8 cellular contexts compared by ENCODE assay signal in genomic region chr14:77707355-77707723, GRCh38. TPM values are rescaled to one million over a fixed set of nuclear protein-coding genes. Genes with fewer than 3 reads are reported as not detected.
DNase-seq lines count a peak whose midpoint lies in the region; ATAC-seq and TF ChIP-seq lines count a peak whose summit lies in the region.

No MANE protein-coding gene starts in this region.

- H3K4me2 ChIP-seq in SK-N-SH: peak overlapping the region; percentile 95

- POLR2A ChIA-PET in SK-N-SH (lab: Yijun Ruan, JAX): interaction anchor here (1.4 kb wide), 1 partner anchor 93 kb away, joined by 3 read pairs; the partner anchor contains the start of gene ADCK1

- peaks cover 94% of the 10 kb centered on the region for H3K79me2 ChIP-seq in SK-N-SH (ENCODE audit: insufficient read depth)

- H3K9ac ChIP-seq in SK-N-SH: peak overlapping the region; percentile 78
- peak overlapping the region; percentile 89 for H3K9ac ChIP-seq in endodermal cell (ENCODE audit: extremely low read depth, low read length, poor library complexity, severe bottlenecking)

- peaks cover 20% of the 10 kb centered on the region for H3K4me1 Mint-ChIP-seq in endodermal cell
- H3K4me1 Mint-ChIP-seq in mesothelial cell of epicardium: peaks cover 27% of the 10 kb centered on the region

- no peaks in the 10 kb centered on the region for H3K9me2 ChIP-seq in SK-N-SH

- CTCF ChIA-PET in SK-N-SH (lab: Yijun Ruan, JAX): interaction anchor here (1.6 to 3.2 kb wide), 3 partner anchors 10 to 248 kb away, joined by 8 to 10 read pairs (median 9); no protein-coding TSS in a partner anchor

- H3K27ac ChIP-seq in SK-N-SH (ENCODE audit: low read depth in 2 of 2, low read length in 1 of 2) (peak overlapping the region; percentile 58 to 62), endodermal cell (ENCODE audit: low read depth, low read length) (peak overlapping the region; percentile 14), upper lobe of left lung (peak overlapping the region; percentile 52 to 77 (median 71))

- peak overlapping the region; percentile 96 for H3K27ac Mint-ChIP-seq in endodermal cell
- H3K27ac Mint-ChIP-seq in mesothelial cell of epicardium: peak overlapping the region; percentile 94

- TF ChIP-seq POLR2A in upper lobe of left lung (IDR thresholded peaks at IDR 0.05): no peak

- H3K36me3 Mint-ChIP-seq in endodermal cell (ENCODE audit: low read depth): peaks cover 28% of the 10 kb centered on the region
- H3K36me3 Mint-ChIP-seq in mesothelial cell of epicardium: peaks cover 3% of the 10 kb centered on the region

- H3K4me1 ChIP-seq in SK-N-SH (ENCODE audit: control insufficient read depth in 1 of 2, insufficient read depth in 2 of 2, low read depth in 1 of 2, low read length in 1 of 2) (peaks cover 17 to 19% of the 10 kb centered on the region in 2 experiments; a peak in 3 of 4 replicates), endodermal cell (ENCODE audit: control insufficient read depth, insufficient read depth, low read length) (peaks cover 5% of the 10 kb centered on the region), upper lobe of left lung (peaks cover 23 to 38% (median 31%) of the 10 kb centered on the region in 4 donors)

- H2AFZ ChIP-seq in SK-N-SH (ENCODE audit: low read depth): peak overlapping the region; percentile 97

- ATAC-seq in GM21423 (IDR thresholded peaks at IDR 0.05; ENCODE audit: unreplicated experiment): peak; percentile 22
- peak; percentile 55 to 59 for ATAC-seq in upper lobe of left lung (ENCODE audit: low FRiP score in 2 of 2)

- peak; percentile 41 for TF ChIP-seq RAD21 in SK-N-SH (IDR thresholded peaks at IDR 0.05; ENCODE audit: low read length)

- H3K4me3 ChIP-seq in SK-N-SH (ENCODE audit: low read depth in 2 of 2, low read length in 1 of 2): peak overlapping the region; percentile 86 to 96
- peak overlapping the region; percentile 99 for H3K4me3 ChIP-seq in endodermal cell (ENCODE audit: low read length)
- peak overlapping the region; percentile 75 to 92 (median 82) for H3K4me3 ChIP-seq in upper lobe of left lung

- TF ChIP-seq EP300 in SK-N-SH (IDR thresholded peaks at IDR 0.05; ENCODE audit: borderline replicate concordance in 1 of 2, low read depth in 1 of 2, low read length in 1 of 2) (no peak), upper lobe of left lung (IDR thresholded peaks at IDR 0.05) (no peak)

- no peaks in the 10 kb centered on the region for H3K27me3 Mint-ChIP-seq in endodermal cell (ENCODE audit: insufficient read depth)
- H3K27me3 Mint-ChIP-seq in mesothelial cell of epicardium (ENCODE audit: low read depth): no peaks in the 10 kb centered on the region

- peaks cover 13% of the 10 kb centered on the region; the same call in 1 of the 2 replicates for H4K20me1 ChIP-seq in SK-N-SH (ENCODE audit: insufficient read depth)

- no peaks in the 10 kb centered on the region for H3K9me3 ChIP-seq in SK-N-SH
- H3K9me3 ChIP-seq in endodermal cell (ENCODE audit: control insufficient read depth, low read length): no peaks in the 10 kb centered on the region
- H3K9me3 ChIP-seq in upper lobe of left lung: no peaks in the 10 kb centered on the region

- WGBS in SK-N-SH (ENCODE audit: low lambda C conversion rate): under 1% methylated on average over 14 of the region's 14 CpGs
- WGBS in endodermal cell (ENCODE audit: insufficient coverage in 1 of 2, insufficient read length in 1 of 2), 2 experiments: 0 to 3% methylated on average over 13 to 14 of the region's 14 CpGs
- 1% methylated on average over 14 of the region's 14 CpGs for WGBS in upper lobe of left lung, 2 donors

- H3K36me3 ChIP-seq in SK-N-SH (replicated peaks in 1 of 2; ENCODE audit: control insufficient read depth in 1 of 2, insufficient read depth in 2 of 2, low read length in 1 of 2) (peaks cover 28 to 30% of the 10 kb centered on the region in 2 experiments), endodermal cell (ENCODE audit: control insufficient read depth, insufficient read depth, low read length) (peaks cover 40% of the 10 kb centered on the region), upper lobe of left lung (peaks cover 7 to 52% (median 31%) of the 10 kb centered on the region in 4 donors)

- H3K27me3 ChIP-seq in SK-N-SH (ENCODE audit: insufficient read depth) (no peaks in the 10 kb centered on the region), endodermal cell (ENCODE audit: control insufficient read depth, insufficient read depth, low read length, poor library complexity, severe bottlenecking) (no peaks in the 10 kb centered on the region), upper lobe of left lung (no peaks in the 10 kb centered on the region)

- H3K9me3 Mint-ChIP-seq in endodermal cell (no peaks in the 10 kb centered on the region), mesothelial cell of epicardium (no peaks in the 10 kb centered on the region)

- H3F3A ChIP-seq in SK-N-SH (replicated peaks; ENCODE audit: insufficient read depth): peaks cover 8% of the 10 kb centered on the region

- DNase-seq in SIG-M5 treated with dmso at 0.1 percent for 504 hours (lab: John Stamatoyannopoulos, UW; ENCODE audit: unreplicated experiment): peak; percentile 37
- no peak for DNase-seq in SIG-M5 (lab: John Stamatoyannopoulos, UW)
- peak; percentile 35 for DNase-seq in HT-29 (ENCODE audit: low spot score)
- peak; percentile 49 for DNase-seq in SK-N-SH
- DNase-seq in endodermal cell: peak; percentile 63
- DNase-seq in mesothelial cell of epicardium (ENCODE audit: low spot score in 2 of 2, unreplicated experiment in 2 of 2): peak in 1 of 2 experiments; percentile 44
- peak in 1 of 2 donors; percentile 45 for DNase-seq in upper lobe of left lung

- H3K4me3 Mint-ChIP-seq in endodermal cell (peak overlapping the region; percentile 92), mesothelial cell of epicardium (peak overlapping the region; percentile 96)

- peak; percentile 57 for TF ChIP-seq CTCF in SK-N-SH (IDR thresholded peaks at IDR 0.05)
- peak; percentile 47 for TF ChIP-seq CTCF in endodermal cell (conservative IDR thresholded peaks at IDR 0.05)
- no peak for TF ChIP-seq CTCF in mesothelial cell of epicardium (IDR thresholded peaks at IDR 0.05; ENCODE audit: unreplicated experiment)
- peak in 2 of 6 experiments; percentile 15 for TF ChIP-seq CTCF in upper lobe of left lung (IDR thresholded peaks at IDR 0.05)

TF ChIP-seq in SK-N-SH, 30 proteins besides CTCF, POLR2A, EP300 and RAD21 (continues in another document):
- no peak for TF ChIP-seq CHD2 (IDR thresholded peaks at IDR 0.05; ENCODE audit: low read length, partially characterized antibody)
- no peak for TF ChIP-seq SMC3 (IDR thresholded peaks at IDR 0.05; ENCODE audit: low read depth, low read length)
- no peak for TF ChIP-seq USF2 (IDR thresholded peaks at IDR 0.05; ENCODE audit: borderline replicate concordance, low read depth, low read length)
- no peak for TF ChIP-seq USF1 (IDR thresholded peaks at IDR 0.05; ENCODE audit: borderline replicate concordance, low read depth)
- TF ChIP-seq IRF3 (IDR thresholded peaks at IDR 0.05; ENCODE audit: low read depth, low read length): no peak
- no peak for TF ChIP-seq POLR2AphosphoS5 (IDR thresholded peaks at IDR 0.05; ENCODE audit: low read depth, low read length)

RNA-seq across cellular contexts. Expression of gene ALKBH1, which starts 0.5 kb away (rescaled TPM):
- total RNA-seq in HT-29 (2014; rRNA removed; shearing (Covaris generic)): 4.2 and 4.6 TPM in 2 replicates
- polyA plus RNA-seq in SK-N-SH (2012; rRNA removed): 10.7 and 12.7 TPM in 2 replicates
- polyA plus RNA-seq in SK-N-SH (2012; cell fraction: cytosol; rRNA removed): 11.6 and 12.2 TPM in 2 replicates
- 7.4 and 12.0 TPM in 2 replicates for polyA plus RNA-seq in SK-N-SH (2012; cell fraction: nucleus; rRNA removed)
- total RNA-seq in endodermal cell: 10 to 100 TPM; 11.0 to 15.1 TPM
- 15.6 TPM for polyA plus RNA-seq in endodermal cell (2013, experiment 1 of 2)
- polyA plus RNA-seq in endodermal cell (2013, experiment 2 of 2): 12.0 TPM
- total RNA-seq in mesothelial cell of epicardium: 10.9 to 13.2 TPM (median 12.3 TPM) in 3 replicates
- total RNA-seq in upper lobe of left lung: 10 to 100 TPM in 3 of 6 donors, 1 to 10 TPM in 3; 6.3 to 10.8 (median 9.0) TPM

RNA-seq across cellular contexts. Expression of gene SLIRP, which starts 0.6 kb away (rescaled TPM):
- total RNA-seq in HT-29 (2014; rRNA removed; shearing (Covaris generic)): 264 and 331 TPM in 2 replicates
- polyA plus RNA-seq in SK-N-SH (2012; rRNA removed): 306 and 347 TPM in 2 replicates
- polyA plus RNA-seq in SK-N-SH (2012; cell fraction: cytosol; rRNA removed): 488 and 609 TPM in 2 replicates
- 83.3 and 95.1 TPM in 2 replicates for polyA plus RNA-seq in SK-N-SH (2012; cell fraction: nucleus; rRNA removed)
- 100 to 1,000 TPM; 228 to 237 TPM for total RNA-seq in endodermal cell
- polyA plus RNA-seq in endodermal cell (2013, experiment 1 of 2): 331 TPM
- 313 TPM for polyA plus RNA-seq in endodermal cell (2013, experiment 2 of 2)
- 88.5 to 106 TPM (median 104 TPM) in 3 replicates for total RNA-seq in mesothelial cell of epicardium
- 100 to 1,000 TPM in 2 of 6 donors, 10 to 100 TPM in 4; 38.6 to 109 (median 60.3) TPM for total RNA-seq in upper lobe of left lung

RNA-seq across cellular contexts. Expression of gene SNW1, which starts 53.6 kb away (rescaled TPM):
- total RNA-seq in HT-29 (2014; rRNA removed; shearing (Covaris generic)): 22.5 and 24.7 TPM in 2 replicates
- 29.8 and 30.2 TPM in 2 replicates for polyA plus RNA-seq in SK-N-SH (2012; rRNA removed)
- polyA plus RNA-seq in SK-N-SH (2012; cell fraction: cytosol; rRNA removed): 34.2 and 44.0 TPM in 2 replicates
- polyA plus RNA-seq in SK-N-SH (2012; cell fraction: nucleus; rRNA removed): 33.4 and 43.8 TPM in 2 replicates
- total RNA-seq in endodermal cell (10 to 100 TPM; 60.8 to 87.8 TPM), mesothelial cell of epicardium (79.7 to 82.9 TPM (median 82.4 TPM) in 3 replicates), upper lobe of left lung (10 to 100 TPM; 40.6 to 62.6 (median 58.9) TPM)
- polyA plus RNA-seq in endodermal cell (2013, experiment 1 of 2): 70.7 TPM
- polyA plus RNA-seq in endodermal cell (2013, experiment 2 of 2): 66.3 TPM

Comparison
In these comparisons a context has a peak if more than half of its experiments do, and no peak if none do; other contexts are left out.
1. H3K27ac ChIP-seq: peak in every context shown above with its lines; median percentile 71 in upper lobe of left lung; 60 in SK-N-SH; 14 in endodermal cell.